In genomic region chr2:118686364-118686763, GRCh38 we compare ENCODE assay signal across 27 cellular contexts.
DNase-seq lines count a peak whose midpoint lies in the region; ATAC-seq and TF ChIP-seq lines count a peak whose summit lies in the region.
"Had no signal": no experiment of that assay in that cellular context is flagged by ENCODE, and none has a peak within 500 bp of the region (broad histone marks: within the 10 kb centered on the region; RNA-seq: fewer than 3 reads in every experiment).

No MANE protein-coding gene starts in this region.

- TF ChIP-seq POLR2A in breast epithelium (IDR thresholded peaks at IDR 0.05), result no peak

- peaks cover 21% of the 10 kb centered on the region for H3K4me1 Mint-ChIP-seq in MCF 10A (ENCODE audit: insufficient read depth, unreplicated experiment)
- H3K4me1 Mint-ChIP-seq: CD4-positive, alpha-beta memory T cell; nephron had no signal

- CTCF ChIA-PET in MCF 10A (lab: Yijun Ruan, JAX), result interaction anchor here (0.8 kb wide), 1 partner anchor 16 kb away, joined by 3 read pairs; no protein-coding TSS in a partner anchor

- no TSS peak for BruUV-seq in MCF 10A (replicated peaks; lab: Mats Ljungman, UMichigan)

- DNase-seq in MCF 10A (ENCODE audit: unreplicated experiment), result peak; percentile 64
- no peak for DNase-seq in breast epithelium (ENCODE audit: low spot score in 2 of 2)
- DNase-seq in epithelial cell of esophagus (ENCODE audit: low read depth), result peak; percentile 56
- peak; percentile 15 for DNase-seq in myocyte (ENCODE audit: low read depth)
- DNase-seq in left ventricle myocardium inferior, result no peak
- no peak for DNase-seq in effector CD8-positive, alpha-beta T cell (lab: John Stamatoyannopoulos, UW)
- DNase-seq: activated CD4-positive, alpha-beta memory T cell treated with anti-CD3 and anti-CD28 coated beads for 36 hours; anterior cingulate cortex; CD4-positive, alpha-beta memory T cell; central memory CD4-positive, alpha-beta T cell; DMS 273 treated with DMSO at 0.1 percent for 48 hours; heart left ventricle; kidney glomerular epithelial cell; lower lobe of right lung; mucosa of descending colon; NCI-H2029 treated with DMSO at 0.1 percent for 48 hours; ovary; retina; upper lobe of right lung had no signal

- H3K4me1 ChIP-seq in breast epithelium (no peaks in the 10 kb centered on the region), left ventricle myocardium inferior (no peaks in the 10 kb centered on the region)
- H3K4me1 ChIP-seq: heart left ventricle, lower lobe of right lung, upper lobe of right lung had no signal

- no peak overlapping the region for H3K4me3 Mint-ChIP-seq in MCF 10A (ENCODE audit: unreplicated experiment)
- H3K4me3 Mint-ChIP-seq: activated CD4-positive, alpha-beta memory T cell treated with anti-CD3 and anti-CD28 coated beads for 36 hours; CD4-positive, alpha-beta memory T cell; dendritic cell treated with granulocyte-macrophage colony-stimulating factor and Interleukin-4, amounts not matched to agents 40 ng/mL and 50 ng/mL, for 4 days; nephron; T-helper 1 cell treated with Interleukin-12 subunit alpha and Interleukin-12 subunit beta and Interleukin-4 antibody, amounts not matched to agents 30 μg/mL and 1 μg/mL, for 36 hours had no signal

- POLR2A ChIA-PET in MCF 10A (lab: Yijun Ruan, JAX), result interaction anchor here (1.7 kb wide), 1 partner anchor 12 kb away, joined by 5 read pairs; no protein-coding TSS in a partner anchor

- H3K4me3 ChIP-seq in breast epithelium, result no peak overlapping the region
- H3K4me3 ChIP-seq in epithelial cell of esophagus (ENCODE audit: low read length), result no peak overlapping the region
- H3K4me3 ChIP-seq in left ventricle myocardium inferior, result no peak overlapping the region
- H3K4me3 ChIP-seq: heart left ventricle, lower lobe of right lung, mucosa of descending colon, ovary, upper lobe of right lung had no signal

- H3K9me3 ChIP-seq in breast epithelium (no peaks in the 10 kb centered on the region), left ventricle myocardium inferior (replicated peaks) (peaks cover 16% of the 10 kb centered on the region)
- H3K9me3 ChIP-seq: lower lobe of right lung, mucosa of descending colon, ovary, upper lobe of right lung had no signal

- no peaks in the 10 kb centered on the region for H3K27me3 ChIP-seq in breast epithelium
- H3K27me3 ChIP-seq in left ventricle myocardium inferior (ENCODE audit: low read depth), result no peaks in the 10 kb centered on the region
- H3K27me3 ChIP-seq: heart left ventricle, ovary, upper lobe of right lung had no signal

- TF ChIP-seq CTCF in MCF 10A (IDR thresholded peaks at IDR 0.05; ENCODE audit: unreplicated experiment) (no peak), breast epithelium (IDR thresholded peaks at IDR 0.05) (no peak), epithelial cell of esophagus (IDR thresholded peaks at IDR 0.05; ENCODE audit: insufficient read depth, low read depth, low read length, missing control alignments) (no peak), left ventricle myocardium inferior (IDR thresholded peaks at IDR 0.05; ENCODE audit: borderline replicate concordance) (no peak)

- intact Hi-C loops in MCF 10A (cut with micrococcal nuclease), result no loop called here
- intact Hi-C loops in breast epithelium (cut with DNase I; ENCODE audit: low total_unique reads), result no loop called here
- intact Hi-C loops in left ventricle myocardium inferior (cut with micrococcal nuclease), result no loop called here

- peak overlapping the region; percentile 49 for H3K27ac Mint-ChIP-seq in MCF 10A (ENCODE audit: low read depth, unreplicated experiment)
- H3K27ac Mint-ChIP-seq: activated CD4-positive, alpha-beta memory T cell treated with anti-CD3 and anti-CD28 coated beads for 36 hours; activated naive CD4-positive, alpha-beta T cell treated with anti-CD3 and anti-CD28 coated beads, Interleukin-2, amount 50 U/mL, for 72 hours; activated T-helper 2 cell treated with anti-CD3 and anti-CD28 coated beads, Interferon-gamma antibody, Interleukin-2, Interleukin-4, amounts not matched to agents 10 μg/mL and 5 μg/mL and 100 μg/mL, durations not matched to agents 14 hours and 24 hours and 36 hours; CD4-positive, alpha-beta memory T cell; dendritic cell treated with granulocyte-macrophage colony-stimulating factor and Interleukin-4, amounts not matched to agents 40 ng/mL and 50 ng/mL, for 4 days; nephron; T-helper 1 cell treated with Interleukin-12 subunit alpha and Interleukin-12 subunit beta and Interleukin-4 antibody, amounts not matched to agents 30 μg/mL and 1 μg/mL, for 36 hours had no signal

- H3K36me3 ChIP-seq in breast epithelium (no peaks in the 10 kb centered on the region), left ventricle myocardium inferior (no peaks in the 10 kb centered on the region)
- H3K36me3 ChIP-seq: heart left ventricle, lower lobe of right lung, ovary, upper lobe of right lung had no signal

- ATAC-seq in GM19397 (IDR thresholded peaks at IDR 0.05; ENCODE audit: unreplicated experiment) (no peak), HG02840 (IDR thresholded peaks at IDR 0.05; ENCODE audit: low FRiP score, unreplicated experiment) (no peak)
- ATAC-seq: activated naive CD4-positive, alpha-beta T cell treated with anti-CD3 and anti-CD28 coated beads, Interleukin-2, amount 50 U/mL, for 72 hours; heart left ventricle; lower lobe of right lung; mucosa of descending colon; upper lobe of right lung had no signal

- no peaks in the 10 kb centered on the region for H3K27me3 Mint-ChIP-seq in MCF 10A (ENCODE audit: insufficient read depth, unreplicated experiment)
- H3K27me3 Mint-ChIP-seq: activated CD4-positive, alpha-beta memory T cell treated with anti-CD3 and anti-CD28 coated beads for 36 hours; dendritic cell treated with granulocyte-macrophage colony-stimulating factor and Interleukin-4, amounts not matched to agents 40 ng/mL and 50 ng/mL, for 4 days had no signal

- H3K27ac ChIP-seq in breast epithelium, result no peak overlapping the region
- H3K27ac ChIP-seq in left ventricle myocardium inferior (replicated peaks), result no peak overlapping the region
- H3K27ac ChIP-seq: 22Rv1, heart left ventricle, lower lobe of right lung, ovary, upper lobe of right lung had no signal

- H3K9me3 Mint-ChIP-seq in MCF 10A (ENCODE audit: unreplicated experiment), result peaks cover 6% of the 10 kb centered on the region
- H3K9me3 Mint-ChIP-seq: activated CD4-positive, alpha-beta memory T cell treated with anti-CD3 and anti-CD28 coated beads for 36 hours; activated T-helper 2 cell treated with anti-CD3 and anti-CD28 coated beads, Interferon-gamma antibody, Interleukin-2, Interleukin-4, amounts not matched to agents 10 μg/mL and 5 μg/mL and 100 μg/mL, durations not matched to agents 14 hours and 24 hours and 36 hours had no signal

- no peaks in the 10 kb centered on the region for H3K36me3 Mint-ChIP-seq in MCF 10A (ENCODE audit: insufficient read depth, unreplicated experiment)
- H3K36me3 Mint-ChIP-seq: activated CD4-positive, alpha-beta memory T cell treated with anti-CD3 and anti-CD28 coated beads for 36 hours; CD4-positive, alpha-beta memory T cell had no signal

Comparison
In these comparisons a context has a peak if more than half of its experiments do, and no peak if none do; other contexts are left out.
1. DNase-seq: peak in MCF 10A (single experiment), epithelial cell of esophagus (single experiment) and myocyte (single experiment); none in breast epithelium (0 of 2), left ventricle myocardium inferior (single experiment) and effector CD8-positive, alpha-beta T cell (single experiment).